ENCODE assay signal across 25 cellular contexts in genomic region chr13:54965881-54966280, GRCh38.
DNase-seq lines count a peak whose midpoint lies in the region; ATAC-seq, FAIRE-seq and TF ChIP-seq lines count a peak whose summit lies in the region.
"Had no signal": no experiment of that assay in that cellular context is flagged by ENCODE, and none has a peak within 500 bp of the region (broad histone marks: within the 10 kb centered on the region; RNA-seq: fewer than 3 reads in every experiment).

No MANE protein-coding gene starts in this region.

- H3K4me3 ChIP-seq in mammary epithelial cell (replicated peaks in 1 of 3; ENCODE audit: insufficient read depth in 1 of 3, low read depth in 2 of 3, low read length in 3 of 3) (no peak overlapping the region), astrocyte (ENCODE audit: insufficient read depth, low read depth, low read length) (no peak overlapping the region), hepatocyte (no peak overlapping the region), left ventricle myocardium inferior (no peak overlapping the region), gastroesophageal sphincter (no peak overlapping the region)
- H3K4me3 ChIP-seq: A549, breast epithelium, GM12878, prostate gland had no signal

- H3K9me3 ChIP-seq in mammary epithelial cell (replicated peaks; ENCODE audit: insufficient read depth, low read length) (peaks cover 4% of the 10 kb centered on the region), astrocyte (ENCODE audit: insufficient read depth, low read depth, low read length) (no peaks in the 10 kb centered on the region), hepatocyte (ENCODE audit: low read depth) (no peaks in the 10 kb centered on the region), left ventricle myocardium inferior (replicated peaks) (peaks cover 30% of the 10 kb centered on the region), gastroesophageal sphincter (peaks cover 0 to 7% (median 0%) of the 10 kb centered on the region in 3 donors)
- H3K9me3 ChIP-seq: A549, BE2C, neutrophil, prostate gland had no signal

- H3K4me2 ChIP-seq in mammary epithelial cell (ENCODE audit: insufficient read depth, low read depth, low read length) (no peak overlapping the region), astrocyte (ENCODE audit: low read length) (no peak overlapping the region), hepatocyte (no peak overlapping the region)
- H3K4me2 ChIP-seq: A549 had no signal

- no peak overlapping the region for H3K4me3 Mint-ChIP-seq in MCF 10A (ENCODE audit: unreplicated experiment)
- no peak overlapping the region for H3K4me3 Mint-ChIP-seq in astrocyte (ENCODE audit: unreplicated experiment)
- H3K4me3 Mint-ChIP-seq: activated T-cell treated with anti-CD3 and anti-CD28 coated beads, Interleukin-2, amount 50 U/mL, for 24 hours; memory B cell; T-helper 1 cell treated with Interleukin-12 subunit alpha and Interleukin-12 subunit beta and Interleukin-4 antibody, amounts not matched to agents 30 μg/mL and 1 μg/mL, for 36 hours; type B pancreatic cell had no signal

- H3K9me3 Mint-ChIP-seq in MCF 10A (ENCODE audit: unreplicated experiment) (peaks cover 5% of the 10 kb centered on the region), astrocyte (ENCODE audit: unreplicated experiment) (peaks cover 2% of the 10 kb centered on the region)

- H3K9me2 ChIP-seq in hepatocyte (replicated peaks; ENCODE audit: insufficient read depth): no peaks in the 10 kb centered on the region

- no peak for TF ChIP-seq POLR2A in gastroesophageal sphincter (IDR thresholded peaks at IDR 0.05)

- dilution Hi-C loops in mammary epithelial cell (cut with HindIII; ENCODE audit: low sequenced_read_pairs): no loop called here

- no peaks in the 10 kb centered on the region for H3K79me2 ChIP-seq in mammary epithelial cell (ENCODE audit: insufficient read depth, low read length)
- H3K79me2 ChIP-seq in astrocyte (ENCODE audit: insufficient read depth, low read length): no peaks in the 10 kb centered on the region
- no peaks in the 10 kb centered on the region for H3K79me2 ChIP-seq in hepatocyte

- H3K4me1 ChIP-seq in mammary epithelial cell (ENCODE audit: insufficient read depth, low read length) (no peaks in the 10 kb centered on the region), astrocyte (ENCODE audit: insufficient read depth, low read length) (no peaks in the 10 kb centered on the region), hepatocyte (ENCODE audit: insufficient read depth) (no peaks in the 10 kb centered on the region), left ventricle myocardium inferior (no peaks in the 10 kb centered on the region), gastroesophageal sphincter (no peaks in the 10 kb centered on the region)
- H3K4me1 ChIP-seq: A549, BE2C, breast epithelium, prostate gland had no signal

- 12% methylated on average over 2 of the region's 2 CpGs for WGBS in mammary epithelial cell (ENCODE audit: low coverage, missing lambda C conversion rate)
- WGBS in hepatocyte (ENCODE audit: low lambda C conversion rate, missing lambda C conversion rate): 88% methylated on average over 2 of the region's 2 CpGs
- 58 to 65% methylated on average over 2 of the region's 2 CpGs for WGBS in gastroesophageal sphincter (ENCODE audit: low coverage in 1 of 2), 2 donors

- no peaks in the 10 kb centered on the region for H3K27me3 Mint-ChIP-seq in MCF 10A (ENCODE audit: insufficient read depth, unreplicated experiment)
- no peaks in the 10 kb centered on the region for H3K27me3 Mint-ChIP-seq in astrocyte (ENCODE audit: low read depth, unreplicated experiment)
- H3K27me3 Mint-ChIP-seq: activated T-cell treated with anti-CD3 and anti-CD28 coated beads, Interleukin-2, amount 50 U/mL, for 24 hours; memory B cell; type B pancreatic cell had no signal

- DNase-seq in MCF 10A (ENCODE audit: unreplicated experiment) (peak; percentile 51), mammary epithelial cell (no peak), astrocyte (ENCODE audit: low read depth) (no peak), hepatocyte (ENCODE audit: low spot score) (peak; percentile 7), left ventricle myocardium inferior (no peak), DMS 273 (lab: John Stamatoyannopoulos, UW; ENCODE audit: unreplicated experiment) (no peak), NCI-H1048 (lab: John Stamatoyannopoulos, UW) (no peak)
- DNase-seq: activated CD4-positive, alpha-beta T cell treated with anti-CD3 and anti-CD28 coated beads for 4 hours; activated T-cell treated with anti-CD3 and anti-CD28 coated beads, Interleukin-2, amount 50 U/mL, for 24 hours; BE2C; COR-L47; left cardiac atrium; NCI-H1105 treated with DMSO at 0.1 percent for 48 hours; NCI-H2081; SIG-M5 had no signal

- no TSS peak for BruUV-seq in MCF 10A (replicated peaks; lab: Mats Ljungman, UMichigan)
- BruUV-seq in mammary epithelial cell (replicated peaks; lab: Mats Ljungman, UMichigan): no TSS peak

- intact Hi-C loops in MCF 10A (cut with micrococcal nuclease) (no loop called here), mammary epithelial cell (cut with micrococcal nuclease) (no loop called here), left ventricle myocardium inferior (cut with micrococcal nuclease) (no loop called here)

- no peaks in the 10 kb centered on the region for H3K36me3 ChIP-seq in mammary epithelial cell (ENCODE audit: insufficient read depth, low read length)
- H3K36me3 ChIP-seq in astrocyte (ENCODE audit: insufficient read depth, low read length): no peaks in the 10 kb centered on the region
- H3K36me3 ChIP-seq in hepatocyte (replicated peaks; ENCODE audit: insufficient read depth, low read depth): no peaks in the 10 kb centered on the region
- no peaks in the 10 kb centered on the region for H3K36me3 ChIP-seq in left ventricle myocardium inferior
- no peaks in the 10 kb centered on the region for H3K36me3 ChIP-seq in gastroesophageal sphincter
- H3K36me3 ChIP-seq: BE2C, breast epithelium, neutrophil, prostate gland had no signal

- TF ChIP-seq CTCF in MCF 10A (IDR thresholded peaks at IDR 0.05; ENCODE audit: unreplicated experiment) (no peak), mammary epithelial cell (conservative IDR thresholded peaks at IDR 0.05 in 1 of 2, IDR thresholded peaks at IDR 0.05 in 1 of 2; ENCODE audit: extremely low read depth in 1 of 2, insufficient read depth in 1 of 2, low read depth in 1 of 2, low read length in 2 of 2) (no peak), astrocyte (IDR thresholded peaks at IDR 0.05; ENCODE audit: insufficient read depth, low read depth, low read length) (no peak), hepatocyte (IDR thresholded peaks at IDR 0.05; ENCODE audit: poor library complexity) (no peak), left ventricle myocardium inferior (IDR thresholded peaks at IDR 0.05; ENCODE audit: borderline replicate concordance) (no peak), gastroesophageal sphincter (IDR thresholded peaks at IDR 0.05) (no peak)

- H3K27ac ChIP-seq in mammary epithelial cell (ENCODE audit: insufficient read depth, low read depth, low read length) (no peak overlapping the region), astrocyte (ENCODE audit: low read depth, low read length) (no peak overlapping the region), hepatocyte (no peak overlapping the region), left ventricle myocardium inferior (replicated peaks) (no peak overlapping the region), gastroesophageal sphincter (no peak overlapping the region)
- H3K27ac ChIP-seq: A549, breast epithelium, HL-60, neutrophil, prostate gland had no signal

- H3K27ac Mint-ChIP-seq in MCF 10A (ENCODE audit: low read depth, unreplicated experiment): peak overlapping the region; percentile 46
- H3K27ac Mint-ChIP-seq in astrocyte (ENCODE audit: unreplicated experiment): peak overlapping the region; percentile 97
- H3K27ac Mint-ChIP-seq: activated T-cell treated with anti-CD3 and anti-CD28 coated beads, Interleukin-2, amount 50 U/mL, for 24 hours; memory B cell; T-helper 1 cell treated with Interleukin-12 subunit alpha and Interleukin-12 subunit beta and Interleukin-4 antibody, amounts not matched to agents 30 μg/mL and 1 μg/mL, for 36 hours; type B pancreatic cell had no signal

- peaks cover 10% of the 10 kb centered on the region for H3K4me1 Mint-ChIP-seq in MCF 10A (ENCODE audit: insufficient read depth, unreplicated experiment)
- peaks cover 5% of the 10 kb centered on the region for H3K4me1 Mint-ChIP-seq in astrocyte (ENCODE audit: low read depth, unreplicated experiment)
- H3K4me1 Mint-ChIP-seq: memory B cell had no signal

- CTCF ChIA-PET in MCF 10A (lab: Yijun Ruan, JAX): no interaction called here
- CTCF ChIA-PET in mammary epithelial cell (lab: Charles Lee; ENCODE audit: low non-redundant PET): no interaction called here

- in situ Hi-C loops in mammary epithelial cell (cut with MboI; ENCODE audit: low sequenced_read_pairs in 2 of 2): no loop called here

- POLR2A ChIA-PET in MCF 10A (lab: Yijun Ruan, JAX): interaction anchor here (0.9 kb wide), 1 partner anchor 12 kb away, joined by 4 read pairs; no protein-coding TSS in a partner anchor

- H3K36me3 Mint-ChIP-seq in MCF 10A (ENCODE audit: insufficient read depth, unreplicated experiment): no peaks in the 10 kb centered on the region
- H3K36me3 Mint-ChIP-seq in astrocyte (ENCODE audit: low read depth, unreplicated experiment): no peaks in the 10 kb centered on the region
- H3K36me3 Mint-ChIP-seq: memory B cell, type B pancreatic cell had no signal

- H3K9ac ChIP-seq in mammary epithelial cell (ENCODE audit: insufficient read depth, low read length) (no peak overlapping the region), astrocyte (ENCODE audit: low read length) (no peak overlapping the region)

- H3K27me3 ChIP-seq in mammary epithelial cell (ENCODE audit: insufficient read depth, low read length) (no peaks in the 10 kb centered on the region), astrocyte (ENCODE audit: insufficient read depth, low read length) (no peaks in the 10 kb centered on the region), hepatocyte (no peaks in the 10 kb centered on the region), left ventricle myocardium inferior (ENCODE audit: low read depth) (no peaks in the 10 kb centered on the region), gastroesophageal sphincter (no peaks in the 10 kb centered on the region)
- H3K27me3 ChIP-seq: BE2C, breast epithelium, neutrophil had no signal

- FAIRE-seq in astrocyte (lab: Jason Lieb, UNC): no peak
- FAIRE-seq: A549, GM12878 had no signal

- no peak for ATAC-seq in gastroesophageal sphincter
- ATAC-seq: A549, GM12878, left cardiac atrium had no signal

- TF ChIP-seq EP300 in gastroesophageal sphincter (IDR thresholded peaks at IDR 0.05): no peak

- H4K20me1 ChIP-seq in mammary epithelial cell (ENCODE audit: insufficient read depth, low read length) (no peaks in the 10 kb centered on the region), astrocyte (ENCODE audit: insufficient read depth, low read length) (no peaks in the 10 kb centered on the region), hepatocyte (ENCODE audit: insufficient read depth, poor library complexity, severe bottlenecking) (no peaks in the 10 kb centered on the region)

- H2AFZ ChIP-seq in mammary epithelial cell (ENCODE audit: low read depth, low read length) (no peak overlapping the region), astrocyte (ENCODE audit: low read depth, low read length) (no peak overlapping the region), hepatocyte (no peak overlapping the region)

Comparison
In these comparisons a context has a peak if more than half of its experiments do, and no peak if none do; other contexts are left out.
1. DNase-seq: peak in MCF 10A (single experiment) and hepatocyte (single experiment); none in mammary epithelial cell (single experiment), astrocyte (single experiment), left ventricle myocardium inferior (single experiment), DMS 273 (single experiment) and NCI-H1048 (single experiment).